2 cellular contexts compared by ENCODE assay signal in the genomic region with DNA sequence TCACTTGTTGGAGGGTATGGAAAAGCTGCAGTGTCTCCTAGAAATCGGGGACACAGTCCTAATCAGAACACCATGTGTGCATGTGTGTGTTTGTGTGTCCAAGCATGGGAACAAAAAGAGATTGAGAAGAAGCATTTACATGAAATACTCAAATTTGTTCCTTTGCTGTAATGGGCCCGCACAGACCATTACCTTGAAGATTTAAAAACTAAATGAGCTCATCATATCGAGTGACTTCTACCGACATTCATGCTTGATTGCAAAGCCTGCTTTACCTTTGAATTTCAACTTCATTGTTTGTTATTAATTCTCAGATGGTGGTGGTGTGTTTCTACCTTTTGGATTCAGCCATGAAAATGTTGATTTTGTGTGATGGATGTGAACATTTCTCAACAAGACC.
TF ChIP-seq lines count a peak whose summit lies in the region.

No MANE protein-coding gene starts in this region.

TF ChIP-seq in liver, 16 proteins besides CTCF, POLR2A, EP300 and RAD21 (continued from another document):
- no peak for TF ChIP-seq ATF3 (IDR thresholded peaks at IDR 0.05)
- TF ChIP-seq TAF1 (conservative IDR thresholded peaks at IDR 0.05) = no peak
- no peak for TF ChIP-seq NR2F2 (IDR thresholded peaks at IDR 0.05)
- no peak for TF ChIP-seq GABPA (IDR thresholded peaks at IDR 0.05 in 1 of 2, conservative IDR thresholded peaks at IDR 0.05 in 1 of 2)
- TF ChIP-seq, protein P1, sequence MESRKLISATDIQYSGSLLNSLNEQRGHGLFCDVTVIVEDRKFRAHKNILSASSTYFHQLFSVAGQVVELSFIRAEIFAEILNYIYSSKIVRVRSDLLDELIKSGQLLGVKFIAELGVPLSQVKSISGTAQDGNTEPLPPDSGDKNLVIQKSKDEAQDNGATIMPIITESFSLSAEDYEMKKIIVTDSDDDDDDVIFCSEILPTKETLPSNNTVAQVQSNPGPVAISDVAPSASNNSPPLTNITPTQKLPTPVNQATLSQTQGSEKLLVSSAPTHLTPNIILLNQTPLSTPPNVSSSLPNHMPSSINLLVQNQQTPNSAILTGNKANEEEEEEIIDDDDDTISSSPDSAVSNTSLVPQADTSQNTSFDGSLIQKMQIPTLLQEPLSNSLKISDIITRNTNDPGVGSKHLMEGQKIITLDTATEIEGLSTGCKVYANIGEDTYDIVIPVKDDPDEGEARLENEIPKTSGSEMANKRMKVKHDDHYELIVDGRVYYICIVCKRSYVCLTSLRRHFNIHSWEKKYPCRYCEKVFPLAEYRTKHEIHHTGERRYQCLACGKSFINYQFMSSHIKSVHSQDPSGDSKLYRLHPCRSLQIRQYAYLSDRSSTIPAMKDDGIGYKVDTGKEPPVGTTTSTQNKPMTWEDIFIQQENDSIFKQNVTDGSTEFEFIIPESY (IDR thresholded peaks at IDR 0.05) = no peak
- TF ChIP-seq YY1 (IDR thresholded peaks at IDR 0.05) = no peak
- no peak for TF ChIP-seq SP1 (IDR thresholded peaks at IDR 0.05)
- TF ChIP-seq RXRA (IDR thresholded peaks at IDR 0.05) = no peak
- no peak for TF ChIP-seq JUND (IDR thresholded peaks at IDR 0.05)
- TF ChIP-seq FOXA2 (IDR thresholded peaks at IDR 0.05) = no peak
- TF ChIP-seq MAX (IDR thresholded peaks at IDR 0.05) = no peak
- no peak for TF ChIP-seq HNF4G (IDR thresholded peaks at IDR 0.05)

TF ChIP-seq in HepG2, 621 proteins besides CTCF, POLR2A, EP300 and RAD21 (continued from another document):
- TF ChIP-seq, protein P2, sequence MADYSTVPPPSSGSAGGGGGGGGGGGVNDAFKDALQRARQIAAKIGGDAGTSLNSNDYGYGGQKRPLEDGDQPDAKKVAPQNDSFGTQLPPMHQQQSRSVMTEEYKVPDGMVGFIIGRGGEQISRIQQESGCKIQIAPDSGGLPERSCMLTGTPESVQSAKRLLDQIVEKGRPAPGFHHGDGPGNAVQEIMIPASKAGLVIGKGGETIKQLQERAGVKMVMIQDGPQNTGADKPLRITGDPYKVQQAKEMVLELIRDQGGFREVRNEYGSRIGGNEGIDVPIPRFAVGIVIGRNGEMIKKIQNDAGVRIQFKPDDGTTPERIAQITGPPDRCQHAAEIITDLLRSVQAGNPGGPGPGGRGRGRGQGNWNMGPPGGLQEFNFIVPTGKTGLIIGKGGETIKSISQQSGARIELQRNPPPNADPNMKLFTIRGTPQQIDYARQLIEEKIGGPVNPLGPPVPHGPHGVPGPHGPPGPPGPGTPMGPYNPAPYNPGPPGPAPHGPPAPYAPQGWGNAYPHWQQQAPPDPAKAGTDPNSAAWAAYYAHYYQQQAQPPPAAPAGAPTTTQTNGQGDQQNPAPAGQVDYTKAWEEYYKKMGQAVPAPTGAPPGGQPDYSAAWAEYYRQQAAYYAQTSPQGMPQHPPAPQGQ (CRISPR knock-in tag; IDR thresholded peaks at IDR 0.05; ENCODE audit: borderline replicate concordance) = no peak
- TF ChIP-seq KLF15 (CRISPR knock-in tag; IDR thresholded peaks at IDR 0.05; ENCODE audit: borderline replicate concordance) = no peak
